ENCODE assay signal across 24 cellular contexts in the genomic region with DNA sequence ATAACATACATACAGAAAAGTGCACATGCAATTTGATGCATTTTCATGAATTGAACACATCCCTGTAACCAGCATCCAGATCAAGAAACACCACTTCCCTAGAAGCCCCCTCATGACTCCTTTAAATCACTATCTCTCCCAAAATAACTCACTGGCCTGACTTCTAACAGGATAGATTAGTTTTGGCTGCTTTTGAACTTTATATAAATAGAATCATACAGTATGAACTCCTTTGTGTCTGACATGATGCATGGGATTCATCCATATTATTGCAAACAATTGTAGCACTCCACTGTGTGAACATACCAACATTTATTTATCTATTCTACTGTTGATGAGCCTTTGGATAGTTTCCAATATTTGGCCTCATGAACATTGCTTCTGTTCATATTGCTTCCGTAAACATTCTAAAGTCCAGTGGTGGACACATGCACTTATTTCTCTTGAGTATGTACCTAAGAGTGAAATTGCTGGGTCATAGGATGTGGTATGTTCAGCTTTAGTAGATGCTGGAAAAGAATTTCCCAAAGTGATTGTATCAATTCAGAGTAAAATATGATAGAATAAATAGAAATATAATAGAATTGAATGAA.
"Had no signal": no experiment of that assay in that cellular context is flagged by ENCODE, and none has a peak within 500 bp of the region (broad histone marks: within the 10 kb centered on the region; RNA-seq: fewer than 3 reads in every experiment).

No MANE protein-coding gene starts in this region.

- H3K9me3 Mint-ChIP-seq: activated CD4-positive, alpha-beta T cell treated with anti-CD3 and anti-CD28 coated beads, Interleukin-2, amount 10 ng/mL, durations not matched to agents 24 days and 14 days; activated CD8-positive, alpha-beta T cell treated with anti-CD3 and anti-CD28 coated beads for 36 hours; activated naive CD8-positive, alpha-beta T cell treated with anti-CD3 and anti-CD28 coated beads for 36 hours; activated T-cell treated with anti-CD3 and anti-CD28 coated beads, Interleukin-2, amount 50 U/mL, for 72 hours; activated T-helper 17 cell treated with anti-CD3 and anti-CD28 coated beads, Interleukin-2, amount 50 U/mL, for 72 hours; T-helper 1 cell treated with Interleukin-12 subunit alpha and Interleukin-12 subunit beta and Interleukin-4 antibody, amounts not matched to agents 30 μg/mL and 1 μg/mL, for 36 hours; T-helper 2 cell treated with Interferon-gamma antibody and Interleukin-4, amounts not matched to agents 5 μg/mL and 100 μg/mL, for 36 hours had no signal

- H3K4me1 ChIP-seq: ascending aorta, breast epithelium had no signal

- ATAC-seq: activated CD8-positive, alpha-beta T cell treated with anti-CD3 and anti-CD28 coated beads for 36 hours; activated T-cell treated with anti-CD3 and anti-CD28 coated beads, Interleukin-2, amount 50 U/mL, for 72 hours; activated T-helper 17 cell treated with anti-CD3 and anti-CD28 coated beads, Interleukin-2, amount 50 U/mL, for 72 hours had no signal

- H3K27me3 ChIP-seq: ascending aorta, breast epithelium, SJSA1 had no signal

- H3K27ac Mint-ChIP-seq: activated CD4-positive, alpha-beta T cell treated with anti-CD3 and anti-CD28 coated beads, Interleukin-2, amount 10 ng/mL, durations not matched to agents 24 days and 14 days; activated CD8-positive, alpha-beta T cell treated with anti-CD3 and anti-CD28 coated beads for 36 hours; activated naive CD8-positive, alpha-beta T cell treated with anti-CD3 and anti-CD28 coated beads for 36 hours; activated T-cell treated with anti-CD3 and anti-CD28 coated beads, Interleukin-2, amount 50 U/mL, for 72 hours; activated T-helper 17 cell treated with anti-CD3 and anti-CD28 coated beads, Interleukin-2, amount 50 U/mL, for 72 hours; T-helper 1 cell treated with Interleukin-12 subunit alpha and Interleukin-12 subunit beta and Interleukin-4 antibody, amounts not matched to agents 30 μg/mL and 1 μg/mL, for 36 hours; T-helper 2 cell treated with Interferon-gamma antibody and Interleukin-4, amounts not matched to agents 5 μg/mL and 100 μg/mL, for 36 hours had no signal

- DNase-seq: activated CD4-positive, alpha-beta T cell treated with anti-CD3 and anti-CD28 coated beads, Interleukin-2, amount 10 ng/mL, durations not matched to agents 24 days and 14 days; activated CD4-positive, alpha-beta T cell treated with anti-CD3 and anti-CD28 coated beads, Interleukin-2, amount 50 U/mL, for 4 hours; activated CD8-positive, alpha-beta T cell treated with anti-CD3 and anti-CD28 coated beads for 36 hours; activated effector memory CD4-positive, alpha-beta T cell treated with anti-CD3 and anti-CD28 coated beads, Interleukin-2, amount 50 U/mL, for 16 hours; activated naive CD4-positive, alpha-beta T cell; activated naive CD4-positive, alpha-beta T cell treated with anti-CD3 and anti-CD28 coated beads, Interleukin-2, amount 50 U/mL, for 16 hours; activated naive CD8-positive, alpha-beta T cell treated with anti-CD3 and anti-CD28 coated beads for 36 hours; activated T-cell treated with anti-CD3 and anti-CD28 coated beads, Interleukin-2, amount 50 U/mL, for 1 hour; activated T-cell treated with anti-CD3 and anti-CD28 coated beads, Interleukin-2, amount 50 U/mL, for 72 hours; amygdala; NCI-H1105; NCI-H1417 treated with DMSO at 0.1 percent for 48 hours; NCI-H187 treated with DMSO at 0.1 percent for 48 hours; NCI-H345; NCI-H526 treated with DMSO at 0.1 percent for 48 hours; PC-9; SK-N-SH had no signal

- H3K4me3 Mint-ChIP-seq: activated CD4-positive, alpha-beta T cell treated with anti-CD3 and anti-CD28 coated beads, Interleukin-2, amount 10 ng/mL, durations not matched to agents 24 days and 14 days; activated CD8-positive, alpha-beta T cell treated with anti-CD3 and anti-CD28 coated beads for 36 hours; activated naive CD8-positive, alpha-beta T cell treated with anti-CD3 and anti-CD28 coated beads for 36 hours; activated T-cell treated with anti-CD3 and anti-CD28 coated beads, Interleukin-2, amount 50 U/mL, for 72 hours; activated T-helper 17 cell treated with anti-CD3 and anti-CD28 coated beads, Interleukin-2, amount 50 U/mL, for 72 hours; T-helper 1 cell treated with Interleukin-12 subunit alpha and Interleukin-12 subunit beta and Interleukin-4 antibody, amounts not matched to agents 30 μg/mL and 1 μg/mL, for 36 hours; T-helper 2 cell treated with Interferon-gamma antibody and Interleukin-4, amounts not matched to agents 5 μg/mL and 100 μg/mL, for 36 hours had no signal

- H3K27me3 Mint-ChIP-seq: activated CD4-positive, alpha-beta T cell treated with anti-CD3 and anti-CD28 coated beads, Interleukin-2, amount 10 ng/mL, durations not matched to agents 24 days and 14 days; activated CD8-positive, alpha-beta T cell treated with anti-CD3 and anti-CD28 coated beads for 36 hours had no signal

- H3K36me3 Mint-ChIP-seq: activated naive CD8-positive, alpha-beta T cell treated with anti-CD3 and anti-CD28 coated beads for 36 hours had no signal

- H3K4me1 Mint-ChIP-seq: activated CD4-positive, alpha-beta T cell treated with anti-CD3 and anti-CD28 coated beads, Interleukin-2, amount 10 ng/mL, durations not matched to agents 24 days and 14 days; activated naive CD8-positive, alpha-beta T cell treated with anti-CD3 and anti-CD28 coated beads for 36 hours; activated T-helper 17 cell treated with anti-CD3 and anti-CD28 coated beads, Interleukin-2, amount 50 U/mL, for 72 hours had no signal

- H3K4me3 ChIP-seq: ascending aorta, breast epithelium, PC-9, SJSA1 had no signal

- H3K27ac ChIP-seq: ascending aorta, breast epithelium, PC-9, RWPE1, SJSA1 had no signal

- H3K9me3 ChIP-seq: ascending aorta, breast epithelium, SJSA1, SK-N-SH had no signal

- H3K9ac ChIP-seq: SK-N-SH had no signal

- H3K36me3 ChIP-seq: ascending aorta, breast epithelium, SJSA1 had no signal
